In genomic region chr1:222310830-222311229, GRCh38 we compare ENCODE assay signal across 11 cellular contexts.
DNase-seq lines count a peak whose midpoint lies in the region; ATAC-seq, FAIRE-seq and TF ChIP-seq lines count a peak whose summit lies in the region.
"Had no signal": no experiment of that assay in that cellular context is flagged by ENCODE, and none has a peak within 500 bp of the region (broad histone marks: within the 10 kb centered on the region; RNA-seq: fewer than 3 reads in every experiment).

No MANE protein-coding gene starts in this region.

- TF ChIP-seq CTCF in GM12878 (IDR thresholded peaks at IDR 0.05 in 2 of 3, conservative IDR thresholded peaks at IDR 0.05 in 1 of 3; ENCODE audit: control insufficient read depth in 2 of 3, extremely low read depth in 1 of 3, insufficient read depth in 1 of 3, low read depth in 3 of 3, low read length in 3 of 3) = no peak
- TF ChIP-seq CTCF in stomach (IDR thresholded peaks at IDR 0.05) = no peak
- no peak for TF ChIP-seq CTCF in WERI-Rb-1 (IDR thresholded peaks at IDR 0.05; ENCODE audit: low read depth, low read length)

- SMC1A ChIA-PET in GM12878 (lab: Charles Lee; ENCODE audit: uncharacterized antibody, unreplicated experiment) = no interaction called here

- POLR2A ChIA-PET in GM12878 (lab: Charles Lee) = no interaction called here

- TF ChIP-seq EP300 in GM12878 (IDR thresholded peaks at IDR 0.05; ENCODE audit: borderline replicate concordance in 1 of 2, control insufficient read depth in 1 of 2, low read depth in 2 of 2, low read length in 2 of 2) (no peak), stomach (IDR thresholded peaks at IDR 0.05) (no peak)

- WGBS in GM23248 (ENCODE audit: low coverage in 1 of 2, low lambda C conversion rate in 2 of 2, missing lambda C conversion rate in 2 of 2), 2 experiments = 45 to 60% methylated on average over 5 of the region's 5 CpGs
- WGBS in GM12878 (ENCODE audit: insufficient coverage, insufficient replicate concordance, low lambda C conversion rate, missing lambda C conversion rate) = 74% methylated on average over 5 of the region's 5 CpGs
- WGBS in stomach, 5 donors = 63 to 83% (median 76%) methylated on average over 5 of the region's 5 CpGs

- peak; percentile 48 for ATAC-seq in GM12878

- H4K20me1 ChIP-seq in GM23248 (ENCODE audit: insufficient read depth) (no peaks in the 10 kb centered on the region), GM12878 (ENCODE audit: control insufficient read depth, insufficient read depth) (no peaks in the 10 kb centered on the region)

- H3K9ac ChIP-seq in GM23248 (no peak overlapping the region), GM12878 (ENCODE audit: control insufficient read depth, insufficient read depth, low read length) (no peak overlapping the region)

- DNase-seq in COR-L47 (lab: John Stamatoyannopoulos, UW) = peak; percentile 13
- peak; percentile 3 for DNase-seq in GM23248
- no peak for DNase-seq in GM12878 (ENCODE audit: low read depth, low spot score)
- peak; percentile 95 for DNase-seq in myocyte (ENCODE audit: low read depth)
- no peak for DNase-seq in stomach
- no peak for DNase-seq in WERI-Rb-1
- DNase-seq in NCI-H187 treated with DMSO at 0.1 percent for 48 hours (lab: John Stamatoyannopoulos, UW) = no peak
- DNase-seq: DMS153, KG1, NCI-H226, sigmoid colon had no signal

- no peaks in the 10 kb centered on the region for H3F3A ChIP-seq in GM23248 (ENCODE audit: insufficient read depth)

- CTCF ChIA-PET in GM12878 (lab: Yijun Ruan, JAX) = no interaction called here

- peaks cover 11% of the 10 kb centered on the region for H3K27me3 ChIP-seq in GM23248 (replicated peaks; ENCODE audit: insufficient read depth)
- no peaks in the 10 kb centered on the region; a peak in 1 of 4 replicates for H3K27me3 ChIP-seq in GM12878 (replicated peaks in 1 of 2; ENCODE audit: control insufficient read depth in 2 of 2, insufficient read depth in 2 of 2, low read length in 1 of 2)
- no peaks in the 10 kb centered on the region for H3K27me3 ChIP-seq in stomach
- H3K27me3 ChIP-seq in WERI-Rb-1 (ENCODE audit: insufficient read depth, low read depth, severe bottlenecking) = no peaks in the 10 kb centered on the region
- H3K27me3 ChIP-seq: sigmoid colon had no signal

- FAIRE-seq in GM12878 (lab: Jason Lieb, UNC) = no peak

- no peaks in the 10 kb centered on the region for H3K9me2 ChIP-seq in GM23248 (ENCODE audit: insufficient read depth)

- H3K36me3 ChIP-seq in GM23248 (ENCODE audit: low read depth) = no peaks in the 10 kb centered on the region
- H3K36me3 ChIP-seq in GM12878 (ENCODE audit: control insufficient read depth in 2 of 2, insufficient read depth in 2 of 2, low read length in 1 of 2) = no peaks in the 10 kb centered on the region
- no peaks in the 10 kb centered on the region for H3K36me3 ChIP-seq in stomach
- no peaks in the 10 kb centered on the region for H3K36me3 ChIP-seq in WERI-Rb-1
- H3K36me3 ChIP-seq: sigmoid colon had no signal

- TF ChIP-seq POLR2A in GM12878 (IDR thresholded peaks at IDR 0.05; ENCODE audit: low read depth, low read length) = no peak
- no peak for TF ChIP-seq POLR2A in stomach (IDR thresholded peaks at IDR 0.05)

- RAD21 ChIA-PET in GM12878 (lab: Charles Lee; ENCODE audit: unreplicated experiment) = no interaction called here

- H3K4me3 ChIP-seq in GM23248 (no peak overlapping the region), GM12878 (no peak overlapping the region), stomach (no peak overlapping the region), WERI-Rb-1 (ENCODE audit: low read depth, low read length) (no peak overlapping the region)
- H3K4me3 ChIP-seq: sigmoid colon had no signal

- in situ Hi-C loops in GM23248 (cut with MboI) = no loop called here
- in situ Hi-C loops in GM12878 (cut with MboI) = no loop called here

- H3K4me2 ChIP-seq in GM23248 (ENCODE audit: unreplicated experiment) (no peak overlapping the region), GM12878 (ENCODE audit: control insufficient read depth, insufficient read depth) (no peak overlapping the region)

- H2AFZ ChIP-seq in GM23248 = no peak overlapping the region
- no peak overlapping the region for H2AFZ ChIP-seq in GM12878 (ENCODE audit: control insufficient read depth, low read depth, low read length)

- no TSS peak for BruUV-seq in GM12878 (replicated peaks; lab: Mats Ljungman, UMichigan)

- H3K4me1 ChIP-seq in GM23248 (ENCODE audit: insufficient read depth) (no peaks in the 10 kb centered on the region), GM12878 (ENCODE audit: control insufficient read depth, insufficient read depth, low read length) (no peaks in the 10 kb centered on the region), stomach (no peaks in the 10 kb centered on the region)
- H3K4me1 ChIP-seq: sigmoid colon had no signal

- H3K27ac ChIP-seq in GM23248 (no peak overlapping the region), GM12878 (ENCODE audit: control insufficient read depth, insufficient read depth) (no peak overlapping the region), stomach (no peak overlapping the region), WERI-Rb-1 (no peak overlapping the region)
- H3K27ac ChIP-seq: sigmoid colon had no signal

- no peak for TF ChIP-seq RAD21 in GM12878 (IDR thresholded peaks at IDR 0.05; ENCODE audit: insufficient read depth, low read depth, low read length)

- H3K79me2 ChIP-seq in GM23248 (ENCODE audit: insufficient read depth) (no peaks in the 10 kb centered on the region), GM12878 (ENCODE audit: control insufficient read depth, insufficient read depth, low read length) (no peaks in the 10 kb centered on the region)

- H3K9me3 ChIP-seq in GM23248 (ENCODE audit: low read depth) (no peaks in the 10 kb centered on the region), GM12878 (replicated peaks; ENCODE audit: control insufficient read depth, insufficient read depth, low read length) (no peaks in the 10 kb centered on the region), stomach (no peaks in the 10 kb centered on the region), WERI-Rb-1 (ENCODE audit: severe bottlenecking) (no peaks in the 10 kb centered on the region)
- H3K9me3 ChIP-seq: sigmoid colon had no signal

- intact Hi-C loops in GM12878 (cut with micrococcal nuclease; ENCODE audit: unreplicated experiment) = no loop called here
- intact Hi-C loops in stomach (cut with DNase I; ENCODE audit: low total_unique reads) = no loop called here

TF ChIP-seq in GM12878, 131 proteins besides CTCF, POLR2A, EP300 and RAD21:
- TF ChIP-seq SKIL (IDR thresholded peaks at IDR 0.05; ENCODE audit: low read depth, poor library complexity, severe bottlenecking) (no peak), SRF (IDR thresholded peaks at IDR 0.05; ENCODE audit: low read depth in 2 of 2, low read length in 2 of 2) (peak; percentile 44 to 59; a peak in 2 of 4 replicates), HSF1 (IDR thresholded peaks at IDR 0.05; ENCODE audit: low read depth, low read length) (no peak), ELK1 (IDR thresholded peaks at IDR 0.05; ENCODE audit: low read depth, low read length) (peak; percentile 57; the same call in 1 of the 2 replicates)

Comparison
In these comparisons a context has a peak if more than half of its experiments do, and no peak if none do; other contexts are left out.
1. DNase-seq: peak in COR-L47 (single experiment), GM23248 (single experiment) and myocyte (single experiment); none in GM12878 (single experiment), stomach (single experiment), WERI-Rb-1 (single experiment) and NCI-H187 treated with DMSO at 0.1 percent for 48 hours (single experiment).